22 cellular contexts compared by ENCODE assay signal in the genomic region with DNA sequence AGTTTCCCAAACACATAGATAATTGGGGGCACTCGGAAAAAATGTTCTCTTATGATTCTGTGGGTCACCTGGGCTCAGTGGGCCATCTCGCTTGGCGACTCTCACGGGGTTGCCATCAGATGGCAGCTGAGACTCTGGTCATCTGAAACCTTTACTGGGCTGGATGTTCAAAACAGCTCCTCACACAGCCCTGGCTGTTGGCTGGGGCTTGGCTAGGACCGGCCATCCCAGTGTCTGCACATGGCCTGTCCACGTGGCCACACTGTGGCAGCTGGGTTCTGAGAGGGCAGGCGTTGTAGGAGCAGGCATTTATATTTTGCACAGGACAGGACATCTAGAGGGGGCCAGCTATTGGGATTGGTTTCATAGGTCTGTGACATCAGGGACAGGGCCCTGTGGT. TPM values are rescaled to one million over a fixed set of nuclear protein-coding genes. Genes with fewer than 3 reads are reported as not detected.
A peak's percentile ranks its signal among the peaks of the same experiment; 100 is the strongest.
DNase-seq lines count a peak whose midpoint lies in the region; ATAC-seq and TF ChIP-seq lines count a peak whose summit lies in the region.
"Had no signal": no experiment of that assay in that cellular context is flagged by ENCODE, and none has a peak within 500 bp of the region (broad histone marks: within the 10 kb centered on the region; RNA-seq: fewer than 3 reads in every experiment).

No MANE protein-coding gene starts in this region.

- peak in 1 of 2 donors; percentile 39 for TF ChIP-seq POLR2A in gastrocnemius medialis (IDR thresholded peaks at IDR 0.05)

- H3K27ac Mint-ChIP-seq in activated CD8-positive, alpha-beta T cell treated with anti-CD3 and anti-CD28 coated beads, Interleukin-2, amount 10 ng/mL, durations not matched to agents 7 days and 5 days: peak overlapping the region; percentile 57
- H3K27ac Mint-ChIP-seq in activated CD8-positive, alpha-beta T cell treated with anti-CD3 and anti-CD28 coated beads for 36 hours: no peak overlapping the region
- H3K27ac Mint-ChIP-seq: CD4-positive, alpha-beta T cell had no signal

- peak overlapping the region; percentile 8 for H3K27ac ChIP-seq in RWPE1
- peak overlapping the region; percentile 85 for H3K27ac ChIP-seq in neutrophil
- H3K27ac ChIP-seq in gastrocnemius medialis: peak overlapping the region; percentile 94 to 96 (median 94)
- no peak overlapping the region for H3K27ac ChIP-seq in coronary artery
- H3K27ac ChIP-seq: 22Rv1, GM23248 had no signal

- intact Hi-C loops in activated CD8-positive, alpha-beta T cell treated with anti-CD3 and anti-CD28 coated beads for 36 hours (cut with micrococcal nuclease): no loop called here
- intact Hi-C loops in gastrocnemius medialis (cut with DNase I; ENCODE audit: low total_unique reads): no loop called here

- H3K4me3 ChIP-seq in neutrophil (ENCODE audit: low read depth in 1 of 2, low read length in 1 of 2) (no peak overlapping the region), gastrocnemius medialis (no peak overlapping the region), coronary artery (no peak overlapping the region)
- H3K4me3 ChIP-seq: GM12878, GM23248 had no signal

- in situ Hi-C loops in gastrocnemius medialis (cut with MboI; ENCODE audit: low sequenced_read_pairs in 4 of 4): no loop called here

- ATAC-seq in activated CD8-positive, alpha-beta T cell treated with anti-CD3 and anti-CD28 coated beads, Interleukin-2, amount 10 ng/mL, durations not matched to agents 7 days and 5 days: no peak
- no peak for ATAC-seq in activated CD8-positive, alpha-beta T cell treated with anti-CD3 and anti-CD28 coated beads for 36 hours
- ATAC-seq in gastrocnemius medialis: peak; percentile 87
- ATAC-seq: GM12878, HCT116 had no signal

- POLR2A ChIA-PET in activated CD8-positive, alpha-beta T cell treated with anti-CD3 and anti-CD28 coated beads, Interleukin-2, amount 10 ng/mL, durations not matched to agents 7 days and 5 days (lab: Charles Lee): no interaction called here
- POLR2A ChIA-PET in activated CD8-positive, alpha-beta T cell treated with anti-CD3 and anti-CD28 coated beads for 36 hours (lab: Charles Lee): no interaction called here
- POLR2A ChIA-PET in RWPE1 (lab: Yijun Ruan, JAX; ENCODE audit: low non-redundant PET): no interaction called here

- H3K9me3 Mint-ChIP-seq in activated CD8-positive, alpha-beta T cell treated with anti-CD3 and anti-CD28 coated beads, Interleukin-2, amount 10 ng/mL, durations not matched to agents 7 days and 5 days (ENCODE audit: insufficient read depth): no peaks in the 10 kb centered on the region
- H3K9me3 Mint-ChIP-seq in activated CD8-positive, alpha-beta T cell treated with anti-CD3 and anti-CD28 coated beads for 36 hours: no peaks in the 10 kb centered on the region
- H3K9me3 Mint-ChIP-seq: CD14-positive monocyte; CD4-positive, alpha-beta T cell; CD8-positive, alpha-beta memory T cell had no signal

- no peaks in the 10 kb centered on the region for H3K27me3 ChIP-seq in neutrophil
- no peaks in the 10 kb centered on the region for H3K27me3 ChIP-seq in gastrocnemius medialis
- H3K27me3 ChIP-seq: BE2C; BLaER1 treated with 17β-estradiol and CSF1 and Interleukin-3, amounts not matched to agents 10 nM and 100 nM had no signal

- peaks cover 37% of the 10 kb centered on the region for H3K36me3 Mint-ChIP-seq in activated CD8-positive, alpha-beta T cell treated with anti-CD3 and anti-CD28 coated beads, Interleukin-2, amount 10 ng/mL, durations not matched to agents 7 days and 5 days (ENCODE audit: low read depth)
- H3K36me3 Mint-ChIP-seq in activated CD8-positive, alpha-beta T cell treated with anti-CD3 and anti-CD28 coated beads for 36 hours (ENCODE audit: low read depth): peaks cover 10% of the 10 kb centered on the region

- peaks cover 40% of the 10 kb centered on the region for H3K4me1 Mint-ChIP-seq in activated CD8-positive, alpha-beta T cell treated with anti-CD3 and anti-CD28 coated beads, Interleukin-2, amount 10 ng/mL, durations not matched to agents 7 days and 5 days (ENCODE audit: low read depth)
- H3K4me1 Mint-ChIP-seq in activated CD8-positive, alpha-beta T cell treated with anti-CD3 and anti-CD28 coated beads for 36 hours (ENCODE audit: low read depth): no peaks in the 10 kb centered on the region

- no peaks in the 10 kb centered on the region for H3K9me3 ChIP-seq in neutrophil
- H3K9me3 ChIP-seq in gastrocnemius medialis: no peaks in the 10 kb centered on the region
- H3K9me3 ChIP-seq: BE2C; BLaER1 treated with 17β-estradiol and CSF1 and Interleukin-3, amounts not matched to agents 10 nM and 100 nM had no signal

- CTCF ChIA-PET in activated CD8-positive, alpha-beta T cell treated with anti-CD3 and anti-CD28 coated beads, Interleukin-2, amount 10 ng/mL, durations not matched to agents 7 days and 5 days (lab: Charles Lee): interaction anchor here (1.1 to 2.1 kb wide), 2 partner anchors 11 to 116 kb away, joined by 3 to 5 read pairs; no protein-coding TSS in a partner anchor
- CTCF ChIA-PET in activated CD8-positive, alpha-beta T cell treated with anti-CD3 and anti-CD28 coated beads for 36 hours (lab: Charles Lee): no interaction called here
- CTCF ChIA-PET in RWPE1 (lab: Yijun Ruan, JAX): interaction anchor here (0.7 kb wide), 1 partner anchor 8 kb away, joined by 6 read pairs; no protein-coding TSS in a partner anchor

- H3K27me3 Mint-ChIP-seq in activated CD8-positive, alpha-beta T cell treated with anti-CD3 and anti-CD28 coated beads, Interleukin-2, amount 10 ng/mL, durations not matched to agents 7 days and 5 days (ENCODE audit: low read depth): no peaks in the 10 kb centered on the region
- no peaks in the 10 kb centered on the region for H3K27me3 Mint-ChIP-seq in activated CD8-positive, alpha-beta T cell treated with anti-CD3 and anti-CD28 coated beads for 36 hours
- H3K27me3 Mint-ChIP-seq: CD4-positive, alpha-beta T cell; CD8-positive, alpha-beta memory T cell had no signal

- H3K36me3 ChIP-seq in neutrophil: peaks cover 99% of the 10 kb centered on the region
- H3K36me3 ChIP-seq in gastrocnemius medialis: peaks cover 0 to 66% of the 10 kb centered on the region in 2 donors

- no peak overlapping the region for H3K4me3 Mint-ChIP-seq in activated CD8-positive, alpha-beta T cell treated with anti-CD3 and anti-CD28 coated beads, Interleukin-2, amount 10 ng/mL, durations not matched to agents 7 days and 5 days
- H3K4me3 Mint-ChIP-seq in activated CD8-positive, alpha-beta T cell treated with anti-CD3 and anti-CD28 coated beads for 36 hours: no peak overlapping the region
- H3K4me3 Mint-ChIP-seq: CD14-positive monocyte; CD4-positive, alpha-beta T cell; CD8-positive, alpha-beta memory T cell had no signal

- H3K4me1 ChIP-seq in neutrophil (ENCODE audit: control insufficient read depth in 1 of 2, insufficient read depth in 1 of 2, low read depth in 1 of 2, low read length in 1 of 2) (peaks cover 29 to 31% of the 10 kb centered on the region in 2 experiments), gastrocnemius medialis (peaks cover 29 to 34% of the 10 kb centered on the region in 2 donors)
- H3K4me1 ChIP-seq: BE2C had no signal

- TF ChIP-seq CTCF in activated CD8-positive, alpha-beta T cell treated with anti-CD3 and anti-CD28 coated beads for 36 hours (IDR thresholded peaks at IDR 0.05): no peak
- TF ChIP-seq CTCF in RWPE1 (conservative IDR thresholded peaks at IDR 0.05; ENCODE audit: low read depth) (no peak), neutrophil (IDR thresholded peaks at IDR 0.05) (no peak), gastrocnemius medialis (IDR thresholded peaks at IDR 0.05 in 4 of 5, conservative IDR thresholded peaks at IDR 0.05 in 1 of 5) (no peak), coronary artery (IDR thresholded peaks at IDR 0.05) (no peak)

- DNase-seq in activated CD8-positive, alpha-beta T cell treated with anti-CD3 and anti-CD28 coated beads, Interleukin-2, amount 10 ng/mL, durations not matched to agents 7 days and 5 days: no peak
- no peak for DNase-seq in activated CD8-positive, alpha-beta T cell treated with anti-CD3 and anti-CD28 coated beads for 36 hours
- DNase-seq in RWPE1 (ENCODE audit: low spot score) (no peak), gastrocnemius medialis (peak; percentile 91 to 93), SHP77 (lab: John Stamatoyannopoulos, UW) (no peak), coronary artery (ENCODE audit: low spot score) (no peak), AG08396 (ENCODE audit: low spot score) (no peak)
- DNase-seq: AML-193; BE2C; CD4-positive, alpha-beta T cell; CD8-positive, alpha-beta memory T cell; DMS 273 treated with DMSO at 0.1 percent for 48 hours; DMS79; EL; GDM1; GM23248 had no signal

RNA-seq across cellular contexts. Expression of a gene that starts 15.5 kb away (rescaled TPM):
- 10 to 100 TPM; 59.9 to 62.2 TPM for total RNA-seq in activated CD8-positive, alpha-beta T cell treated with anti-CD3 and anti-CD28 coated beads, Interleukin-2, amount 10 ng/mL, durations not matched to agents 7 days and 5 days
- total RNA-seq in activated CD8-positive, alpha-beta T cell treated with anti-CD3 and anti-CD28 coated beads for 36 hours: 10 to 100 TPM; 35.7 to 38.7 TPM
- total RNA-seq in gastrocnemius medialis: 100 to 1,000 TPM in 1 of 4 donors, 10 to 100 TPM in 3; 46.6 to 105 (median 78.7) TPM

RNA-seq across cellular contexts. Expression of a gene that starts 17.4 kb away (rescaled TPM):
- total RNA-seq in activated CD8-positive, alpha-beta T cell treated with anti-CD3 and anti-CD28 coated beads, Interleukin-2, amount 10 ng/mL, durations not matched to agents 7 days and 5 days: 10 to 100 TPM; 78.8 to 94.3 TPM
- 10 to 100 TPM; 87.4 to 88.5 TPM for total RNA-seq in activated CD8-positive, alpha-beta T cell treated with anti-CD3 and anti-CD28 coated beads for 36 hours
- 10 to 100 TPM; 77.6 to 88.2 (median 87.0) TPM for total RNA-seq in gastrocnemius medialis

RNA-seq across cellular contexts. Expression of a gene that starts 20.5 kb away (rescaled TPM):
- 10 to 100 TPM; 23.1 to 24.2 TPM for total RNA-seq in activated CD8-positive, alpha-beta T cell treated with anti-CD3 and anti-CD28 coated beads, Interleukin-2, amount 10 ng/mL, durations not matched to agents 7 days and 5 days
- 10 to 100 TPM; 23.5 to 24.1 TPM for total RNA-seq in activated CD8-positive, alpha-beta T cell treated with anti-CD3 and anti-CD28 coated beads for 36 hours
- 10 to 100 TPM; 14.2 to 35.5 (median 26.0) TPM for total RNA-seq in gastrocnemius medialis

RNA-seq across cellular contexts. Expression of a gene that starts 33.8 kb away (rescaled TPM):
- total RNA-seq in activated CD8-positive, alpha-beta T cell treated with anti-CD3 and anti-CD28 coated beads, Interleukin-2, amount 10 ng/mL, durations not matched to agents 7 days and 5 days: 100 to 1,000 TPM; 113 to 120 TPM
- 10 to 100 TPM; 58.8 to 65.9 TPM for total RNA-seq in activated CD8-positive, alpha-beta T cell treated with anti-CD3 and anti-CD28 coated beads for 36 hours
- 10 to 100 TPM; 14.9 to 43.4 (median 21.1) TPM for total RNA-seq in gastrocnemius medialis

RNA-seq across cellular contexts. Expression of a gene that starts 43.6 kb away (rescaled TPM):
- 10 to 100 TPM; 15.6 to 16.4 TPM for total RNA-seq in activated CD8-positive, alpha-beta T cell treated with anti-CD3 and anti-CD28 coated beads, Interleukin-2, amount 10 ng/mL, durations not matched to agents 7 days and 5 days
- 10 to 100 TPM; 17.5 to 19.5 TPM for total RNA-seq in activated CD8-positive, alpha-beta T cell treated with anti-CD3 and anti-CD28 coated beads for 36 hours
- 10 to 100 TPM; 23.8 to 56.8 (median 43.4) TPM for total RNA-seq in gastrocnemius medialis

Comparison
In these comparisons a context has a peak if more than half of its experiments do, and no peak if none do; other contexts are left out.
1. ATAC-seq: peak in gastrocnemius medialis (2 of 2); none in activated CD8-positive, alpha-beta T cell treated with anti-CD3 and anti-CD28 coated beads, Interleukin-2, amount 10 ng/mL, durations not matched to agents 7 days and 5 days (single experiment) and activated CD8-positive, alpha-beta T cell treated with anti-CD3 and anti-CD28 coated beads for 36 hours (single experiment).
2. DNase-seq: peak in gastrocnemius medialis (2 of 2); none in activated CD8-positive, alpha-beta T cell treated with anti-CD3 and anti-CD28 coated beads, Interleukin-2, amount 10 ng/mL, durations not matched to agents 7 days and 5 days (single experiment), activated CD8-positive, alpha-beta T cell treated with anti-CD3 and anti-CD28 coated beads for 36 hours (single experiment), RWPE1 (single experiment), SHP77 (0 of 2), coronary artery (single experiment) and AG08396 (single experiment).
3. H3K27ac ChIP-seq: peak in RWPE1 (single experiment), neutrophil (single experiment) and gastrocnemius medialis (4 of 4); none in coronary artery (0 of 2).